Comparison of ENCODE assay signal across 1 cellular context in genomic region chr6:31541059-31541657, GRCh38.
TF ChIP-seq lines count a peak whose summit lies in the region.

No MANE protein-coding gene starts in this region.

TF ChIP-seq in HepG2, 621 proteins besides CTCF, POLR2A, EP300 and RAD21 (continued from another document):
- TF ChIP-seq, protein P1, sequence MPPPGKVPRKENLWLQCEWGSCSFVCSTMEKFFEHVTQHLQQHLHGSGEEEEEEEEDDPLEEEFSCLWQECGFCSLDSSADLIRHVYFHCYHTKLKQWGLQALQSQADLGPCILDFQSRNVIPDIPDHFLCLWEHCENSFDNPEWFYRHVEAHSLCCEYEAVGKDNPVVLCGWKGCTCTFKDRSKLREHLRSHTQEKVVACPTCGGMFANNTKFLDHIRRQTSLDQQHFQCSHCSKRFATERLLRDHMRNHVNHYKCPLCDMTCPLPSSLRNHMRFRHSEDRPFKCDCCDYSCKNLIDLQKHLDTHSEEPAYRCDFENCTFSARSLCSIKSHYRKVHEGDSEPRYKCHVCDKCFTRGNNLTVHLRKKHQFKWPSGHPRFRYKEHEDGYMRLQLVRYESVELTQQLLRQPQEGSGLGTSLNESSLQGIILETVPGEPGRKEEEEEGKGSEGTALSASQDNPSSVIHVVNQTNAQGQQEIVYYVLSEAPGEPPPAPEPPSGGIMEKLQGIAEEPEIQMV (CRISPR knock-in tag; IDR thresholded peaks at IDR 0.05; ENCODE audit: low read depth), result 0 out of 2 replicates have a peak, but pooled peaks have one; percentile 15
- TF ChIP-seq HES4 (CRISPR knock-in tag; IDR thresholded peaks at IDR 0.05; ENCODE audit: borderline replicate concordance) (no peak), GATAD1 (CRISPR knock-in tag; IDR thresholded peaks at IDR 0.05) (no peak), ZNF205 (CRISPR knock-in tag; IDR thresholded peaks at IDR 0.05) (no peak), TOE1 (CRISPR knock-in tag; IDR thresholded peaks at IDR 0.05) (no peak), TRAFD1 (CRISPR knock-in tag; IDR thresholded peaks at IDR 0.05; ENCODE audit: borderline replicate concordance) (no peak), ZNF160 (CRISPR knock-in tag; IDR thresholded peaks at IDR 0.05) (no peak), RBAK (CRISPR knock-in tag; IDR thresholded peaks at IDR 0.05) (no peak), ZSCAN21 (CRISPR knock-in tag; IDR thresholded peaks at IDR 0.05; ENCODE audit: borderline replicate concordance) (no peak), KLF11 (CRISPR knock-in tag; IDR thresholded peaks at IDR 0.05) (no peak), ZNF34 (CRISPR knock-in tag; IDR thresholded peaks at IDR 0.05; ENCODE audit: borderline replicate concordance) (no peak), CBX5 (CRISPR knock-in tag; IDR thresholded peaks at IDR 0.05; ENCODE audit: borderline replicate concordance) (no peak), PAWR (CRISPR knock-in tag; IDR thresholded peaks at IDR 0.05; ENCODE audit: borderline replicate concordance) (no peak), ZBTB1 (CRISPR knock-in tag; IDR thresholded peaks at IDR 0.05; ENCODE audit: borderline replicate concordance) (no peak), ELF4 (CRISPR knock-in tag; IDR thresholded peaks at IDR 0.05; ENCODE audit: borderline replicate concordance) (no peak), FOXP1 (IDR thresholded peaks at IDR 0.05) (no peak), FOXP1 (CRISPR knock-in tag; IDR thresholded peaks at IDR 0.05) (no peak), ARHGAP35 (CRISPR knock-in tag; IDR thresholded peaks at IDR 0.05; ENCODE audit: borderline replicate concordance) (no peak), ATM (IDR thresholded peaks at IDR 0.05; ENCODE audit: borderline replicate concordance) (no peak), POLR2AphosphoS5 (IDR thresholded peaks at IDR 0.05; ENCODE audit: low read depth, low read length) (peak; percentile 30), ZNF777 (CRISPR knock-in tag; IDR thresholded peaks at IDR 0.05) (no peak), KLF15 (CRISPR knock-in tag; IDR thresholded peaks at IDR 0.05; ENCODE audit: borderline replicate concordance) (no peak), MAZ (IDR thresholded peaks at IDR 0.05; ENCODE audit: borderline replicate concordance, low read depth, low read length) (no peak), MAZ (CRISPR knock-in tag; IDR thresholded peaks at IDR 0.05; ENCODE audit: low read depth) (0 out of 2 replicates have a peak, but pooled peaks have one; percentile 65), NFE2L1 (CRISPR knock-in tag; IDR thresholded peaks at IDR 0.05; ENCODE audit: borderline replicate concordance) (no peak), ZNF556 (CRISPR knock-in tag; IDR thresholded peaks at IDR 0.05; ENCODE audit: borderline replicate concordance) (no peak), ZNF441 (CRISPR knock-in tag; IDR thresholded peaks at IDR 0.05; ENCODE audit: borderline replicate concordance) (no peak; the same call in 1 of the 2 replicates), GZF1 (CRISPR knock-in tag; IDR thresholded peaks at IDR 0.05) (no peak), RFX1 (IDR thresholded peaks at IDR 0.05) (no peak), CENPX (CRISPR knock-in tag; IDR thresholded peaks at IDR 0.05) (no peak), NPAS2 (CRISPR knock-in tag; IDR thresholded peaks at IDR 0.05; ENCODE audit: borderline replicate concordance) (peak; percentile 93; the same call in 1 of the 2 replicates), ZKSCAN5 (CRISPR knock-in tag; IDR thresholded peaks at IDR 0.05) (no peak), ZNF530 (CRISPR knock-in tag; IDR thresholded peaks at IDR 0.05; ENCODE audit: low read depth) (no peak), CBFB (CRISPR knock-in tag; IDR thresholded peaks at IDR 0.05) (no peak), ZNF136 (CRISPR knock-in tag; IDR thresholded peaks at IDR 0.05; ENCODE audit: low read depth) (0 out of 2 replicates have a peak, but pooled peaks have one; percentile 13), HDAC6 (IDR thresholded peaks at IDR 0.05; ENCODE audit: low read depth, low read length) (no peak)
- TF ChIP-seq, protein P2, sequence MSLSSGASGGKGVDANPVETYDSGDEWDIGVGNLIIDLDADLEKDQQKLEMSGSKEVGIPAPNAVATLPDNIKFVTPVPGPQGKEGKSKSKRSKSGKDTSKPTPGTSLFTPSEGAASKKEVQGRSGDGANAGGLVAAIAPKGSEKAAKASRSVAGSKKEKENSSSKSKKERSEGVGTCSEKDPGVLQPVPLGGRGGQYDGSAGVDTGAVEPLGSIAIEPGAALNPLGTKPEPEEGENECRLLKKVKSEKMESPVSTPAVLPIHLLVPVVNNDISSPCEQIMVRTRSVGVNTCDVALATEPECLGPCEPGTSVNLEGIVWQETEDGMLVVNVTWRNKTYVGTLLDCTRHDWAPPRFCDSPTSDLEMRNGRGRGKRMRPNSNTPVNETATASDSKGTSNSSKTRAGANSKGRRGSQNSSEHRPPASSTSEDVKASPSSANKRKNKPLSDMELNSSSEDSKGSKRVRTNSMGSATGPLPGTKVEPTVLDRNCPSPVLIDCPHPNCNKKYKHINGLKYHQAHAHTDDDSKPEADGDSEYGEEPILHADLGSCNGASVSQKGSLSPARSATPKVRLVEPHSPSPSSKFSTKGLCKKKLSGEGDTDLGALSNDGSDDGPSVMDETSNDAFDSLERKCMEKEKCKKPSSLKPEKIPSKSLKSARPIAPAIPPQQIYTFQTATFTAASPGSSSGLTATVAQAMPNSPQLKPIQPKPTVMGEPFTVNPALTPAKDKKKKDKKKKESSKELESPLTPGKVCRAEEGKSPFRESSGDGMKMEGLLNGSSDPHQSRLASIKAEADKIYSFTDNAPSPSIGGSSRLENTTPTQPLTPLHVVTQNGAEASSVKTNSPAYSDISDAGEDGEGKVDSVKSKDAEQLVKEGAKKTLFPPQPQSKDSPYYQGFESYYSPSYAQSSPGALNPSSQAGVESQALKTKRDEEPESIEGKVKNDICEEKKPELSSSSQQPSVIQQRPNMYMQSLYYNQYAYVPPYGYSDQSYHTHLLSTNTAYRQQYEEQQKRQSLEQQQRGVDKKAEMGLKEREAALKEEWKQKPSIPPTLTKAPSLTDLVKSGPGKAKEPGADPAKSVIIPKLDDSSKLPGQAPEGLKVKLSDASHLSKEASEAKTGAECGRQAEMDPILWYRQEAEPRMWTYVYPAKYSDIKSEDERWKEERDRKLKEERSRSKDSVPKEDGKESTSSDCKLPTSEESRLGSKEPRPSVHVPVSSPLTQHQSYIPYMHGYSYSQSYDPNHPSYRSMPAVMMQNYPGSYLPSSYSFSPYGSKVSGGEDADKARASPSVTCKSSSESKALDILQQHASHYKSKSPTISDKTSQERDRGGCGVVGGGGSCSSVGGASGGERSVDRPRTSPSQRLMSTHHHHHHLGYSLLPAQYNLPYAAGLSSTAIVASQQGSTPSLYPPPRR (CRISPR knock-in tag; IDR thresholded peaks at IDR 0.05; ENCODE audit: borderline replicate concordance), result no peak
- TF ChIP-seq, protein P3, sequence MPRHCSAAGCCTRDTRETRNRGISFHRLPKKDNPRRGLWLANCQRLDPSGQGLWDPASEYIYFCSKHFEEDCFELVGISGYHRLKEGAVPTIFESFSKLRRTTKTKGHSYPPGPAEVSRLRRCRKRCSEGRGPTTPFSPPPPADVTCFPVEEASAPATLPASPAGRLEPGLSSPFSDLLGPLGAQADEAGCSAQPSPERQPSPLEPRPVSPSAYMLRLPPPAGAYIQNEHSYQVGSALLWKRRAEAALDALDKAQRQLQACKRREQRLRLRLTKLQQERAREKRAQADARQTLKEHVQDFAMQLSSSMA (CRISPR knock-in tag; IDR thresholded peaks at IDR 0.05), result 0 out of 2 replicates have a peak, but pooled peaks have one; percentile 8
- TF ChIP-seq, protein P4, sequence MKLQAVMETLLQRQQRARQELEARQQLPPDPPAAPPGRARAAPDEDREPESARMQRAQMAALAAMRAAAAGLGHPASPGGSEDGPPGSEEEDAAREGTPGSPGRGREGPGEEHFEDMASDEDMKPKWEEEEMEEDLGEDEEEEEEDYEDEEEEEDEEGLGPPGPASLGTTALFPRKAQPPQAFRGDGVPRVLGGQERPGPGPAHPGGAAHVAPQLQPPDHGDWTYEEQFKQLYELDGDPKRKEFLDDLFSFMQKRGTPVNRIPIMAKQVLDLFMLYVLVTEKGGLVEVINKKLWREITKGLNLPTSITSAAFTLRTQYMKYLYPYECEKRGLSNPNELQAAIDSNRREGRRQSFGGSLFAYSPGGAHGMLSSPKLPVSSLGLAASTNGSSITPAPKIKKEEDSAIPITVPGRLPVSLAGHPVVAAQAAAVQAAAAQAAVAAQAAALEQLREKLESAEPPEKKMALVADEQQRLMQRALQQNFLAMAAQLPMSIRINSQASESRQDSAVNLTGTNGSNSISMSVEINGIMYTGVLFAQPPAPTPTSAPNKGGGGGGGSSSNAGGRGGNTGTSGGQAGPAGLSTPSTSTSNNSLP (IDR thresholded peaks at IDR 0.05; ENCODE audit: low read depth, low read length), result no peak
- TF ChIP-seq, protein P5, sequence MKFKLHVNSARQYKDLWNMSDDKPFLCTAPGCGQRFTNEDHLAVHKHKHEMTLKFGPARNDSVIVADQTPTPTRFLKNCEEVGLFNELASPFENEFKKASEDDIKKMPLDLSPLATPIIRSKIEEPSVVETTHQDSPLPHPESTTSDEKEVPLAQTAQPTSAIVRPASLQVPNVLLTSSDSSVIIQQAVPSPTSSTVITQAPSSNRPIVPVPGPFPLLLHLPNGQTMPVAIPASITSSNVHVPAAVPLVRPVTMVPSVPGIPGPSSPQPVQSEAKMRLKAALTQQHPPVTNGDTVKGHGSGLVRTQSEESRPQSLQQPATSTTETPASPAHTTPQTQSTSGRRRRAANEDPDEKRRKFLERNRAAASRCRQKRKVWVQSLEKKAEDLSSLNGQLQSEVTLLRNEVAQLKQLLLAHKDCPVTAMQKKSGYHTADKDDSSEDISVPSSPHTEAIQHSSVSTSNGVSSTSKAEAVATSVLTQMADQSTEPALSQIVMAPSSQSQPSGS (CRISPR knock-in tag; IDR thresholded peaks at IDR 0.05), result no peak
- TF ChIP-seq, protein P6, sequence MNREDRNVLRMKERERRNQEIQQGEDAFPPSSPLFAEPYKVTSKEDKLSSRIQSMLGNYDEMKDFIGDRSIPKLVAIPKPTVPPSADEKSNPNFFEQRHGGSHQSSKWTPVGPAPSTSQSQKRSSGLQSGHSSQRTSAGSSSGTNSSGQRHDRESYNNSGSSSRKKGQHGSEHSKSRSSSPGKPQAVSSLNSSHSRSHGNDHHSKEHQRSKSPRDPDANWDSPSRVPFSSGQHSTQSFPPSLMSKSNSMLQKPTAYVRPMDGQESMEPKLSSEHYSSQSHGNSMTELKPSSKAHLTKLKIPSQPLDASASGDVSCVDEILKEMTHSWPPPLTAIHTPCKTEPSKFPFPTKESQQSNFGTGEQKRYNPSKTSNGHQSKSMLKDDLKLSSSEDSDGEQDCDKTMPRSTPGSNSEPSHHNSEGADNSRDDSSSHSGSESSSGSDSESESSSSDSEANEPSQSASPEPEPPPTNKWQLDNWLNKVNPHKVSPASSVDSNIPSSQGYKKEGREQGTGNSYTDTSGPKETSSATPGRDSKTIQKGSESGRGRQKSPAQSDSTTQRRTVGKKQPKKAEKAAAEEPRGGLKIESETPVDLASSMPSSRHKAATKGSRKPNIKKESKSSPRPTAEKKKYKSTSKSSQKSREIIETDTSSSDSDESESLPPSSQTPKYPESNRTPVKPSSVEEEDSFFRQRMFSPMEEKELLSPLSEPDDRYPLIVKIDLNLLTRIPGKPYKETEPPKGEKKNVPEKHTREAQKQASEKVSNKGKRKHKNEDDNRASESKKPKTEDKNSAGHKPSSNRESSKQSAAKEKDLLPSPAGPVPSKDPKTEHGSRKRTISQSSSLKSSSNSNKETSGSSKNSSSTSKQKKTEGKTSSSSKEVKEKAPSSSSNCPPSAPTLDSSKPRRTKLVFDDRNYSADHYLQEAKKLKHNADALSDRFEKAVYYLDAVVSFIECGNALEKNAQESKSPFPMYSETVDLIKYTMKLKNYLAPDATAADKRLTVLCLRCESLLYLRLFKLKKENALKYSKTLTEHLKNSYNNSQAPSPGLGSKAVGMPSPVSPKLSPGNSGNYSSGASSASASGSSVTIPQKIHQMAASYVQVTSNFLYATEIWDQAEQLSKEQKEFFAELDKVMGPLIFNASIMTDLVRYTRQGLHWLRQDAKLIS (CRISPR knock-in tag; IDR thresholded peaks at IDR 0.05), result no peak; the same call in 1 of the 2 replicates
